12 cellular contexts compared by ENCODE assay signal in the genomic region with DNA sequence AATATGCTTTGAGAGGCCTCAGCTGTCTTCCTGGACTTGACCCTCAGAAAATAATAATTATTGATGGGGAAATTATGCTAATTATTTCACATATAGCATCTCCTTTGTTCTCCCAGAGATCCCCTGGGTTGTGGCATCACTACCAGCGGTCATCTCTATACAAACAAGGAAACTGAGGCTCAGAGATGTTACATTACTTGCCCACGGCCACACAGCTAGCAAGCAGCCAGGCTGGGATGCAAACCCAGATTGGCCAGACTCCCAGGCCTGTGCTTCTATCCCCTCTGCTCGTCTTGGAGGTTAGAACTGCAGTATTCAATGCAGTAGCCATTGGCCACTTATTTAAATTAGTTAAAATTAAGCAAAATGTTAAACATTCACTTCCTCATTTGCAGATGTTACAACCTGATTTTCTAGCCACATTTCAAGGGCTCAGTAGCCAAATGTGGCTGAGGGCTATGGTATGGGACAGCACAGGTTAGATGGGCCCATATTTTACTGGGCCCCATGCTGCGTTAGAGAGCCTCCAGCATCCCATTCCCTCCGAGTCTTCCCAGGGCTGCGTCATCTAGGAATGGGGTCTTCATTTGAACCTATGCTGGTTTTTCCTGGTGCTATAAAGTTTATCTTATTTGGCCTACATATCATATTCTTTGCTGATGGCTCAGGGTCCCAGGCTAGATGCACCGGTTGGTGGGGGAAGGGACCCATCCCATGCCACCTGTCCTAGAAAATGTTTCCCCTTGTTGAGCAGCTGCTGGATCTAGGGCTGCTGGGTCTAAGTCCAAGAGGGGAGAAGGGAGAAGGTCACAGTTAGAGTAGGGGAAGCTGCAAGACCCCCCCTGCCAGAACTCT. TPM values are rescaled to one million over a fixed set of nuclear protein-coding genes. Genes with fewer than 3 reads are reported as not detected.
A peak's percentile ranks its signal among the peaks of the same experiment; 100 is the strongest.
DNase-seq lines count a peak whose midpoint lies in the region; ATAC-seq and TF ChIP-seq lines count a peak whose summit lies in the region.
"Had no signal": no experiment of that assay in that cellular context is flagged by ENCODE, and none has a peak within 500 bp of the region (broad histone marks: within the 10 kb centered on the region; RNA-seq: fewer than 3 reads in every experiment).

No MANE protein-coding gene starts in this region.

- H3K4me1 Mint-ChIP-seq in Caco-2 (ENCODE audit: low read depth, unreplicated experiment) (peaks cover 12% of the 10 kb centered on the region), nephron progenitor cell (peaks cover 24% of the 10 kb centered on the region)

- no peak overlapping the region for H2AFZ ChIP-seq in mammary epithelial cell (ENCODE audit: low read depth, low read length)

- H3K9me3 ChIP-seq in Caco-2 (no peaks in the 10 kb centered on the region), mammary epithelial cell (replicated peaks; ENCODE audit: insufficient read depth, low read length) (no peaks in the 10 kb centered on the region)
- H3K9me3 ChIP-seq: heart left ventricle, spleen, vagina had no signal

- dilution Hi-C loops in mammary epithelial cell (cut with HindIII; ENCODE audit: low sequenced_read_pairs), result no loop called here

- H3K36me3 Mint-ChIP-seq in Caco-2 (ENCODE audit: insufficient read depth, unreplicated experiment), result peaks cover 15% of the 10 kb centered on the region
- H3K36me3 Mint-ChIP-seq in nephron progenitor cell (ENCODE audit: low read depth), result peaks cover 6% of the 10 kb centered on the region

- intact Hi-C loops in Caco-2 (cut with micrococcal nuclease; ENCODE audit: unreplicated experiment), result no loop called here
- intact Hi-C loops in mammary epithelial cell (cut with micrococcal nuclease), result no loop called here

- peak overlapping the region; percentile 96 for H3K4me2 ChIP-seq in mammary epithelial cell (ENCODE audit: insufficient read depth, low read depth, low read length)

- H3K4me3 ChIP-seq in Caco-2 (ENCODE audit: low read depth, low read length), result no peak overlapping the region
- peak overlapping the region; percentile 82 for H3K4me3 ChIP-seq in NB4 (ENCODE audit: low read depth, low read length)
- peak overlapping the region in 1 of 3 experiments; percentile 85 for H3K4me3 ChIP-seq in mammary epithelial cell (replicated peaks in 1 of 3; ENCODE audit: insufficient read depth in 1 of 3, low read depth in 2 of 3, low read length in 3 of 3)

- H3K36me3 ChIP-seq in Caco-2 (ENCODE audit: control insufficient read depth, insufficient read depth, low read length) (no peaks in the 10 kb centered on the region; the same call in 1 of the 2 replicates), mammary epithelial cell (ENCODE audit: insufficient read depth, low read length) (peaks cover 6% of the 10 kb centered on the region)

- peaks cover 13% of the 10 kb centered on the region for H3K4me1 ChIP-seq in Caco-2
- H3K4me1 ChIP-seq in mammary epithelial cell (ENCODE audit: insufficient read depth, low read length), result peaks cover 15% of the 10 kb centered on the region

- H3K9me3 Mint-ChIP-seq in Caco-2 (ENCODE audit: unreplicated experiment) (no peaks in the 10 kb centered on the region), nephron progenitor cell (no peaks in the 10 kb centered on the region)

- POLR2A ChIA-PET in Caco-2 (lab: Charles Lee), result no interaction called here

- H3K27me3 Mint-ChIP-seq in Caco-2 (ENCODE audit: insufficient read depth, unreplicated experiment) (no peaks in the 10 kb centered on the region), nephron progenitor cell (ENCODE audit: low read depth, poor library complexity) (peaks cover 25% of the 10 kb centered on the region)

- H3K27ac Mint-ChIP-seq in Caco-2 (ENCODE audit: unreplicated experiment) (no peak overlapping the region), nephron progenitor cell (peak overlapping the region; percentile 29)

- TF ChIP-seq CTCF in Caco-2 (IDR thresholded peaks at IDR 0.05; ENCODE audit: insufficient read depth in 1 of 2, low read depth in 1 of 2, low read length in 1 of 2, severe bottlenecking in 1 of 2, unreplicated experiment in 1 of 2) (no peak), NB4 (IDR thresholded peaks at IDR 0.05; ENCODE audit: low read depth, low read length) (no peak), mammary epithelial cell (conservative IDR thresholded peaks at IDR 0.05 in 1 of 2, IDR thresholded peaks at IDR 0.05 in 1 of 2; ENCODE audit: extremely low read depth in 1 of 2, insufficient read depth in 1 of 2, low read depth in 1 of 2, low read length in 2 of 2) (no peak), nephron progenitor cell (IDR thresholded peaks at IDR 0.05) (no peak)

- peak overlapping the region; percentile 99 for H3K4me3 Mint-ChIP-seq in Caco-2 (ENCODE audit: unreplicated experiment)
- peak overlapping the region; percentile 91 for H3K4me3 Mint-ChIP-seq in nephron progenitor cell

- H3K27ac ChIP-seq in mammary epithelial cell (ENCODE audit: insufficient read depth, low read depth, low read length), result no peak overlapping the region

- no peak for TF ChIP-seq POLR2A in NB4 (IDR thresholded peaks at IDR 0.05; ENCODE audit: extremely low read depth, insufficient read length)

- WGBS in mammary epithelial cell (ENCODE audit: low coverage, missing lambda C conversion rate), result 90% methylated on average over 7 of the region's 7 CpGs

- in situ Hi-C loops in mammary epithelial cell (cut with MboI; ENCODE audit: low sequenced_read_pairs in 2 of 2), result no loop called here

- peaks cover 52% of the 10 kb centered on the region for H3K79me2 ChIP-seq in mammary epithelial cell (ENCODE audit: insufficient read depth, low read length)

- DNase-seq in Caco-2, result no peak
- DNase-seq in NB4 (ENCODE audit: low read depth), result peak; percentile 28
- DNase-seq in mammary epithelial cell, result no peak
- no peak for DNase-seq in nephron progenitor cell
- DNase-seq in LoVo (ENCODE audit: low spot score), result no peak
- no peak for DNase-seq in NCI-H2081 treated with DMSO at 0.1 percent for 48 hours (lab: John Stamatoyannopoulos, UW)
- DNase-seq in inferior parietal cortex (ENCODE audit: extremely low spot score), result no peak
- DNase-seq: NCI-H446, spleen had no signal

- H3K9ac ChIP-seq in mammary epithelial cell (ENCODE audit: insufficient read depth, low read length), result no peak overlapping the region

- no peaks in the 10 kb centered on the region for H4K20me1 ChIP-seq in mammary epithelial cell (ENCODE audit: insufficient read depth, low read length)

- no peak for ATAC-seq in HG03432 (IDR thresholded peaks at IDR 0.05; ENCODE audit: unreplicated experiment)
- ATAC-seq: heart left ventricle had no signal

- CTCF ChIA-PET in Caco-2 (lab: Charles Lee) (interaction anchor here (1.6 kb wide), 1 partner anchor 36 kb away, joined by 5 read pairs; no protein-coding TSS in a partner anchor), mammary epithelial cell (lab: Charles Lee; ENCODE audit: low non-redundant PET) (no interaction called here)

- no TSS peak for BruUV-seq in Caco-2 (replicated peaks; lab: Mats Ljungman, UMichigan)
- no TSS peak for BruUV-seq in mammary epithelial cell (replicated peaks; lab: Mats Ljungman, UMichigan)

- H3K27me3 ChIP-seq in Caco-2 (replicated peaks; ENCODE audit: control insufficient read depth, insufficient read depth, low read length), result no peaks in the 10 kb centered on the region
- no peaks in the 10 kb centered on the region for H3K27me3 ChIP-seq in mammary epithelial cell (ENCODE audit: insufficient read depth, low read length)
- H3K27me3 ChIP-seq: heart left ventricle, spleen, vagina had no signal

RNA-seq across cellular contexts. Expression of gene SLC35C1, which starts 2.2 kb away (rescaled TPM):
- total RNA-seq in Caco-2 (2022) (14.0 and 15.1 TPM in 2 replicates), mammary epithelial cell (10 to 100 TPM; 11.2 to 18.0 TPM)
- polyA plus RNA-seq in mammary epithelial cell, result 10.5 TPM
- polyA minus RNA-seq in mammary epithelial cell, result 11.1 TPM

RNA-seq across cellular contexts. Expression of gene CRY2, which starts 40.1 kb away (rescaled TPM):
- total RNA-seq in Caco-2 (2022) (28.5 and 31.6 TPM in 2 replicates), mammary epithelial cell (10 to 100 TPM; 13.2 to 14.0 TPM)
- polyA plus RNA-seq in mammary epithelial cell, result 5.2 TPM
- polyA minus RNA-seq in mammary epithelial cell, result 19.6 TPM
